21 cellular contexts compared by ENCODE assay signal in the genomic region with DNA sequence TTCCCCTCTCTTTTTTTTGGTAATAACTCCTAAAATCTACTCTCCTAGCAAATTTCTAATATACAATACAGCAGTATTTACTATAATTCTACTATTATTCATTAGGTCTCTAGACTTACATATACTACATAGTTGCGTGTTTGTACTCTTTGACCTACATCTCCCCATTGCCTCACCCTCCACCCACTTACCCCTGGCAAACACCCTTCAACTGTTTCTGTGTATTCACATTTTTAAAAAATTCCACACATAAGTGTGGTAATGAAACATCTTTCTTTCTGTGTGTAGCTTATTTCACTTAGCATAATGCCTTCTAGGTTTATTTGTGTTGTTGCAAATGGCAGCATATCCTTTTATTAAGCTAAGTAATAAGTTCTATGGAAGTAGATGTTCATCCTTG.
"Had no signal": no experiment of that assay in that cellular context is flagged by ENCODE, and none has a peak within 500 bp of the region (broad histone marks: within the 10 kb centered on the region; RNA-seq: fewer than 3 reads in every experiment).

No MANE protein-coding gene starts in this region.

- DNase-seq: activated B cell treated with CpG ODN at 0.5 μM for 24 hours; activated CD4-positive, alpha-beta T cell treated with anti-CD3 and anti-CD28 coated beads for 36 hours; activated CD8-positive, alpha-beta memory T cell treated with anti-CD3 and anti-CD28 coated beads, Interleukin-2, amount 10 ng/mL, durations not matched to agents 7 days and 5 days; activated CD8-positive, alpha-beta T cell treated with anti-CD3 and anti-CD28 coated beads, Interleukin-2, amount 10 ng/mL, durations not matched to agents 7 days and 5 days; activated naive CD4-positive, alpha-beta T cell; activated T-cell treated with anti-CD3 and anti-CD28 coated beads, Interleukin-2, amount 50 U/mL, for 48 hours; adrenal gland; caudate nucleus; endodermal cell; left cardiac atrium; naive B cell; nephron progenitor cell; stimulated activated CD4-positive, alpha-beta T cell treated with anti-CD3 and anti-CD28 coated beads, Interleukin-15, amount 100 ng/mL, for 24 hours; stimulated activated CD4-positive, alpha-beta T cell treated with anti-CD3 and anti-CD28 coated beads, Interleukin-2, amount 100 ng/mL, for 24 hours; stimulated activated naive CD4-positive, alpha-beta T cell; T-helper 1 cell had no signal

- H2AFZ ChIP-seq: hepatocyte had no signal

- H3K27ac ChIP-seq: adrenal gland, ascending aorta, hepatocyte, neutrophil, tibial nerve had no signal

- H3K27me3 ChIP-seq: adrenal gland, ascending aorta, hepatocyte, neutrophil, tibial nerve had no signal

- H3K9me3 ChIP-seq: adrenal gland, ascending aorta, neutrophil, tibial nerve had no signal

- H3K36me3 ChIP-seq: adrenal gland, ascending aorta, neutrophil, tibial nerve had no signal

- ATAC-seq: activated CD4-positive, alpha-beta T cell treated with anti-CD3 and anti-CD28 coated beads for 36 hours; activated CD8-positive, alpha-beta memory T cell treated with anti-CD3 and anti-CD28 coated beads, Interleukin-2, amount 10 ng/mL, durations not matched to agents 7 days and 5 days; activated CD8-positive, alpha-beta T cell treated with anti-CD3 and anti-CD28 coated beads, Interleukin-2, amount 10 ng/mL, durations not matched to agents 7 days and 5 days; esophagus mucosa; left cardiac atrium had no signal

- H3K4me1 ChIP-seq: adrenal gland, tibial nerve had no signal

- H3K4me2 ChIP-seq: hepatocyte had no signal

- H3K4me3 ChIP-seq: adrenal gland, ascending aorta, hepatocyte, tibial nerve had no signal

- H3K79me2 ChIP-seq: hepatocyte had no signal
